19 cellular contexts compared by ENCODE assay signal in genomic region chr7:100209493-100209892, GRCh38. TPM values are rescaled to one million over a fixed set of nuclear protein-coding genes. Genes with fewer than 3 reads are reported as not detected.
DNase-seq lines count a peak whose midpoint lies in the region; ATAC-seq and TF ChIP-seq lines count a peak whose summit lies in the region.
"Had no signal": no experiment of that assay in that cellular context is flagged by ENCODE, and none has a peak within 500 bp of the region (broad histone marks: within the 10 kb centered on the region; RNA-seq: fewer than 3 reads in every experiment).

No MANE protein-coding gene starts in this region.

- H3K27ac ChIP-seq in CD8-positive, alpha-beta memory T cell (ENCODE audit: low read depth, low read length) = no peak overlapping the region
- H3K27ac ChIP-seq in KMS-11 (no peak overlapping the region), vagina (no peak overlapping the region), dorsolateral prefrontal cortex (peak overlapping the region in 3 of 59 donors; percentile 2 to 45 (median 11))
- H3K27ac ChIP-seq: BLaER1, thyroid gland, VCaP had no signal

- no peak overlapping the region for H2AFZ ChIP-seq in KMS-11 (ENCODE audit: low read depth)

- TF ChIP-seq CTCF in KMS-11 (conservative IDR thresholded peaks at IDR 0.05; ENCODE audit: low read depth, low read length) (no peak), vagina (IDR thresholded peaks at IDR 0.05) (no peak), dorsolateral prefrontal cortex (IDR thresholded peaks at IDR 0.05 in 54 of 56, conservative IDR thresholded peaks at IDR 0.05 in 2 of 56; ENCODE audit: low read depth in 1 of 56, partially characterized antibody in 56 of 56) (no peak)

- H3K9me3 ChIP-seq in CD8-positive, alpha-beta memory T cell (ENCODE audit: low read length) = no peaks in the 10 kb centered on the region
- H3K9me3 ChIP-seq in vagina = no peaks in the 10 kb centered on the region
- H3K9me3 ChIP-seq: BLaER1, thyroid gland had no signal

- no peaks in the 10 kb centered on the region for H3K79me2 ChIP-seq in KMS-11 (ENCODE audit: insufficient read depth, low read depth)

- peak overlapping the region in 7 of 8 donors; percentile 16 to 89 (median 81) for H3K27ac Mint-ChIP-seq in CD8-positive, alpha-beta memory T cell
- peak overlapping the region; percentile 27 to 72 for H3K27ac Mint-ChIP-seq in activated naive CD4-positive, alpha-beta T cell treated with anti-CD3 and anti-CD28 coated beads, Interleukin-2, amount 50 U/mL, for 72 hours
- peak overlapping the region; percentile 69 to 97 (median 90) for H3K27ac Mint-ChIP-seq in naive thymus-derived CD8-positive, alpha-beta T cell
- H3K27ac Mint-ChIP-seq: mesothelial cell of epicardium had no signal

- H3K9me3 Mint-ChIP-seq in CD8-positive, alpha-beta memory T cell = no peaks in the 10 kb centered on the region
- H3K9me3 Mint-ChIP-seq in activated naive CD4-positive, alpha-beta T cell treated with anti-CD3 and anti-CD28 coated beads, Interleukin-2, amount 50 U/mL, for 72 hours = peaks cover 0 to 8% of the 10 kb centered on the region in 2 donors
- H3K9me3 Mint-ChIP-seq in naive thymus-derived CD8-positive, alpha-beta T cell = no peaks in the 10 kb centered on the region
- H3K9me3 Mint-ChIP-seq: mesothelial cell of epicardium had no signal

- H3K9ac ChIP-seq in KMS-11 = no peak overlapping the region
- H3K9ac ChIP-seq: BLaER1 had no signal

- peaks cover 45 to 51% (median 50%) of the 10 kb centered on the region in 3 donors for H3K4me1 Mint-ChIP-seq in CD8-positive, alpha-beta memory T cell
- H3K4me1 Mint-ChIP-seq in naive thymus-derived CD8-positive, alpha-beta T cell = peaks cover 42 to 62% (median 61%) of the 10 kb centered on the region in 4 donors

- H3K27me3 ChIP-seq in CD8-positive, alpha-beta memory T cell (ENCODE audit: insufficient read depth, low read length, poor library complexity, severe bottlenecking) = no peaks in the 10 kb centered on the region
- H3K27me3 ChIP-seq in KMS-11 (ENCODE audit: insufficient read depth, low read depth) (peaks cover 80% of the 10 kb centered on the region), vagina (no peaks in the 10 kb centered on the region), dorsolateral prefrontal cortex (no peaks in the 10 kb centered on the region)
- H3K27me3 ChIP-seq: BLaER1, thyroid gland had no signal

- peak overlapping the region in 3 of 7 donors; percentile 12 to 65 (median 49) for H3K4me3 Mint-ChIP-seq in CD8-positive, alpha-beta memory T cell
- peak overlapping the region in 9 of 10 donors; percentile 16 to 74 (median 61) for H3K4me3 Mint-ChIP-seq in naive thymus-derived CD8-positive, alpha-beta T cell
- H3K4me3 Mint-ChIP-seq: mesothelial cell of epicardium had no signal

- TF ChIP-seq POLR2A in vagina (IDR thresholded peaks at IDR 0.05) = no peak

- H3K36me3 Mint-ChIP-seq in CD8-positive, alpha-beta memory T cell = peaks cover 0 to 1% (median 0%) of the 10 kb centered on the region in 3 donors
- H3K36me3 Mint-ChIP-seq in activated naive CD4-positive, alpha-beta T cell treated with anti-CD3 and anti-CD28 coated beads, Interleukin-2, amount 50 U/mL, for 72 hours = peaks cover 14 to 19% of the 10 kb centered on the region in 2 donors
- H3K36me3 Mint-ChIP-seq in naive thymus-derived CD8-positive, alpha-beta T cell = no peaks in the 10 kb centered on the region
- H3K36me3 Mint-ChIP-seq: mesothelial cell of epicardium had no signal

- intact Hi-C loops in vagina (cut with DNase I) (no loop called here), dorsolateral prefrontal cortex (cut with DNase I) (no loop called here)

- H3K4me3 ChIP-seq in CD8-positive, alpha-beta memory T cell (ENCODE audit: low read length) = peak overlapping the region; percentile 39
- H3K4me3 ChIP-seq in KMS-11 (IDR thresholded peaks at IDR 0.05; ENCODE audit: insufficient read depth, low read depth, low read length) (no peak overlapping the region), vagina (no peak overlapping the region), dorsolateral prefrontal cortex (no peak overlapping the region)
- H3K4me3 ChIP-seq: BLaER1, thyroid gland had no signal

- CTCF ChIA-PET in CD8-positive, alpha-beta memory T cell (lab: Charles Lee) = interaction anchor here (1.3 to 2.9 kb wide), 4 partner anchors 9 to 136 kb away, joined by 4 to 19 read pairs (median 7); no protein-coding TSS in a partner anchor

- peaks cover 46% of the 10 kb centered on the region for H3K4me1 ChIP-seq in CD8-positive, alpha-beta memory T cell (ENCODE audit: insufficient read depth, low read length)
- peaks cover 21% of the 10 kb centered on the region for H3K4me1 ChIP-seq in KMS-11 (ENCODE audit: low read depth, poor library complexity, severe bottlenecking)
- no peaks in the 10 kb centered on the region for H3K4me1 ChIP-seq in vagina
- H3K4me1 ChIP-seq: thyroid gland had no signal

- no peaks in the 10 kb centered on the region for H3K36me3 ChIP-seq in CD8-positive, alpha-beta memory T cell (ENCODE audit: insufficient read depth, low read length)
- no peaks in the 10 kb centered on the region for H3K36me3 ChIP-seq in KMS-11 (ENCODE audit: insufficient read depth)
- no peaks in the 10 kb centered on the region for H3K36me3 ChIP-seq in vagina
- H3K36me3 ChIP-seq: BLaER1, thyroid gland had no signal

- no peak for DNase-seq in CD8-positive, alpha-beta memory T cell
- no peak for DNase-seq in activated naive CD4-positive, alpha-beta T cell treated with anti-CD3 and anti-CD28 coated beads, Interleukin-2, amount 50 U/mL, for 72 hours (ENCODE audit: low spot score in 2 of 2)
- no peak for DNase-seq in naive thymus-derived CD8-positive, alpha-beta T cell
- DNase-seq in vagina (ENCODE audit: extremely low spot score in 2 of 2) (no peak), dorsolateral prefrontal cortex (no peak)
- DNase-seq: amniotic stem cell, cerebellar nuclear complex, NCI-H2081, NCI-H748 treated with DMSO at 0.1 percent for 48 hours, occipital lobe, thyroid gland had no signal

- H4K20me1 ChIP-seq in KMS-11 (ENCODE audit: insufficient read depth) = 0 out of 2 replicates have a peak, but pooled peaks cover 6% of the 10 kb centered on the region
- H4K20me1 ChIP-seq: BLaER1 had no signal

- ATAC-seq in activated naive CD4-positive, alpha-beta T cell treated with anti-CD3 and anti-CD28 coated beads, Interleukin-2, amount 50 U/mL, for 72 hours = peak in 1 of 2 donors; percentile 3
- ATAC-seq in naive thymus-derived CD8-positive, alpha-beta T cell = no peak
- no peak for ATAC-seq in GM18511 (IDR thresholded peaks at IDR 0.05; ENCODE audit: unreplicated experiment)
- ATAC-seq: sciatic nerve had no signal

- H3K4me2 ChIP-seq in KMS-11 = peak overlapping the region; percentile 47; the same call in 1 of the 2 replicates
- H3K4me2 ChIP-seq: BLaER1 had no signal

- POLR2A ChIA-PET in CD8-positive, alpha-beta memory T cell (lab: Charles Lee) = no interaction called here
- POLR2A ChIA-PET in naive thymus-derived CD8-positive, alpha-beta T cell (lab: Charles Lee) = interaction anchor here (1.1 to 2.6 kb wide), 7 partner anchors 8 to 61 kb away, joined by 3 to 14 read pairs (median 4); partner anchors contain the start of gene LAMTOR4

- H3K27me3 Mint-ChIP-seq in CD8-positive, alpha-beta memory T cell = peaks cover 0 to 1% of the 10 kb centered on the region in 2 donors
- no peaks in the 10 kb centered on the region for H3K27me3 Mint-ChIP-seq in naive thymus-derived CD8-positive, alpha-beta T cell

RNA-seq across cellular contexts. Expression of gene PVRIG, which starts 10.3 kb away (rescaled TPM):
- 10 to 100 TPM; 23.9 to 24.5 TPM for total RNA-seq in CD8-positive, alpha-beta memory T cell
- 131 TPM for polyA plus RNA-seq in CD8-positive, alpha-beta memory T cell
- total RNA-seq in activated naive CD4-positive, alpha-beta T cell treated with anti-CD3 and anti-CD28 coated beads, Interleukin-2, amount 50 U/mL, for 72 hours = 10 to 100 TPM; 20.8 to 30.6 TPM
- total RNA-seq in naive thymus-derived CD8-positive, alpha-beta T cell = 10 to 100 TPM; 81.5 to 83.8 TPM
- polyA plus RNA-seq in naive thymus-derived CD8-positive, alpha-beta T cell = 10 to 100 TPM; 79.1 to 85.4 (median 84.7) TPM
- total RNA-seq in vagina (1.7 TPM), dorsolateral prefrontal cortex (1 to 10 TPM in 5 of 120 experiments, under 1 TPM in 4, not detected in 111; 0.36 to 2.3 (median 1.4) TPM)
- total RNA-seq: fibroblast of villous mesenchyme, mesothelial cell of epicardium, occipital lobe, RPMI7951 had no signal

RNA-seq across cellular contexts. Expression of gene STAG3, which starts 31.8 kb away (rescaled TPM):
- total RNA-seq in CD8-positive, alpha-beta memory T cell = 1 to 10 TPM; 5.0 to 5.1 TPM
- polyA plus RNA-seq in CD8-positive, alpha-beta memory T cell = 1.5 TPM
- 10 to 100 TPM; 33.3 to 54.2 TPM for total RNA-seq in activated naive CD4-positive, alpha-beta T cell treated with anti-CD3 and anti-CD28 coated beads, Interleukin-2, amount 50 U/mL, for 72 hours
- total RNA-seq in naive thymus-derived CD8-positive, alpha-beta T cell = 10 to 100 TPM; 12.0 to 12.1 TPM
- 1 to 10 TPM; 6.0 to 8.6 (median 6.9) TPM for polyA plus RNA-seq in naive thymus-derived CD8-positive, alpha-beta T cell
- not detected for total RNA-seq in vagina
- 1 to 10 TPM in 119 of 120 experiments, under 1 TPM in 1; 0.87 to 7.2 (median 2.7) TPM for total RNA-seq in dorsolateral prefrontal cortex

RNA-seq across cellular contexts. Expression of gene GPC2, which starts 32.3 kb away (rescaled TPM):
- total RNA-seq in CD8-positive, alpha-beta memory T cell = 1 to 10 TPM; 1.6 to 2.1 TPM
- not detected for polyA plus RNA-seq in CD8-positive, alpha-beta memory T cell
- 10 to 100 TPM in 1 of 2 donors, 1 to 10 TPM in 1; 7.0 to 18.9 TPM for total RNA-seq in activated naive CD4-positive, alpha-beta T cell treated with anti-CD3 and anti-CD28 coated beads, Interleukin-2, amount 50 U/mL, for 72 hours
- 10 to 100 TPM; 39.0 to 40.1 TPM for total RNA-seq in naive thymus-derived CD8-positive, alpha-beta T cell
- 1 to 10 TPM in 1 of 3 donors, under 1 TPM in 2; 0.09 to 1.1 (median 0.42) TPM for polyA plus RNA-seq in naive thymus-derived CD8-positive, alpha-beta T cell
- total RNA-seq in vagina (7.4 TPM), dorsolateral prefrontal cortex (1 to 10 TPM in 118 of 120 experiments, under 1 TPM in 2; 0.84 to 7.1 (median 2.4) TPM)

RNA-seq across cellular contexts. Expression of gene GAL3ST4, which starts 41.1 kb away (rescaled TPM):
- total RNA-seq in CD8-positive, alpha-beta memory T cell = 1 to 10 TPM; 1.0 to 1.6 TPM
- 0.52 TPM for polyA plus RNA-seq in CD8-positive, alpha-beta memory T cell
- 10 to 100 TPM in 1 of 2 donors, 1 to 10 TPM in 1; 7.7 to 12.5 TPM for total RNA-seq in activated naive CD4-positive, alpha-beta T cell treated with anti-CD3 and anti-CD28 coated beads, Interleukin-2, amount 50 U/mL, for 72 hours
- 10 to 100 TPM; 37.0 to 39.1 TPM for total RNA-seq in naive thymus-derived CD8-positive, alpha-beta T cell
- 1 to 10 TPM; 4.0 to 6.5 (median 5.4) TPM for polyA plus RNA-seq in naive thymus-derived CD8-positive, alpha-beta T cell
- 4.2 TPM for total RNA-seq in vagina
- total RNA-seq in dorsolateral prefrontal cortex = 10 to 100 TPM in 13 of 120 experiments, 1 to 10 TPM in 107; 2.6 to 14.0 (median 6.2) TPM

RNA-seq across cellular contexts. Expression of gene TRAPPC14, which starts 51.0 kb away (rescaled TPM):
- 10 to 100 TPM; 30.5 to 33.2 TPM for total RNA-seq in CD8-positive, alpha-beta memory T cell
- 3.4 TPM for polyA plus RNA-seq in CD8-positive, alpha-beta memory T cell
- total RNA-seq in activated naive CD4-positive, alpha-beta T cell treated with anti-CD3 and anti-CD28 coated beads, Interleukin-2, amount 50 U/mL, for 72 hours = 10 to 100 TPM; 17.1 to 32.8 TPM
- total RNA-seq in naive thymus-derived CD8-positive, alpha-beta T cell = 100 to 1,000 TPM; 103 to 109 TPM
- polyA plus RNA-seq in naive thymus-derived CD8-positive, alpha-beta T cell = 1 to 10 TPM; 2.1 to 4.5 (median 2.4) TPM
- total RNA-seq in vagina (18.2 TPM), dorsolateral prefrontal cortex (10 to 100 TPM; 16.3 to 52.5 (median 30.3) TPM)
